In genomic region chr11:12719221-12719620, GRCh38 we compare ENCODE assay signal across 2 cellular contexts.
TF ChIP-seq lines count a peak whose summit lies in the region.

No MANE protein-coding gene starts in this region.

TF ChIP-seq in SK-N-SH treated with all-trans-retinoic acid at 6 μM for 48 hours, 23 proteins besides CTCF, POLR2A, EP300 and RAD21:
- TF ChIP-seq TSHZ2 (CRISPR knock-in tag; IDR thresholded peaks at IDR 0.05): no peak
TF ChIP-seq in SK-N-SH treated with all-trans-retinoic acid at 6 μM for 48 hours: peak in this region for 0.

TF ChIP-seq in SK-N-SH, 30 proteins besides CTCF, POLR2A, EP300 and RAD21 (continued from another document):
- TF ChIP-seq FOXM1 (IDR thresholded peaks at IDR 0.05; ENCODE audit: low read depth) (no peak), PBX3 (IDR thresholded peaks at IDR 0.05) (no peak), USF2 (IDR thresholded peaks at IDR 0.05; ENCODE audit: borderline replicate concordance, low read depth, low read length) (no peak), GABPA (IDR thresholded peaks at IDR 0.05; ENCODE audit: low read depth) (no peak), RXRA (IDR thresholded peaks at IDR 0.05; ENCODE audit: borderline replicate concordance, low read depth) (no peak), IRF3 (IDR thresholded peaks at IDR 0.05; ENCODE audit: low read depth, low read length) (no peak), POLR2AphosphoS5 (IDR thresholded peaks at IDR 0.05; ENCODE audit: low read depth, low read length) (no peak)
